Comparison of ENCODE assay signal across 16 cellular contexts in the genomic region with DNA sequence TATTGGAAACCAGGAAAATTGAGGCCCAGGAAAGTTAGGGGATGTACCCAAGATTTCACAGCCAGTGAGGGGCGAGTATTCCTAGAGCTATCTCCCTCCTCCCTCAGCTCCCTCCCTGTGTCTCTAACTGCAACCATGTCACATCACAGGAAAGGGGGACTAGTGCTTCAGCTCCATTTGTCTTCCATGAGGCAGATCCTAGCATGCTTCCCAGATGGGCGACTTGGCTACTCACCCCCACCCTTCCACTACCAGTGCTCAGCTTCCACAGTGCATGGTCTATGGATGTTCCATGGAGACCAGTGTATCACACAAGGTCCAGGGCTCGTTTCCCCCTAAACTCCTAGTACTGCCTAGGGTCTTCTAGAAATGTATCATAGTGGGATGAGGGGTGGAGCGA. TPM values are rescaled to one million over a fixed set of nuclear protein-coding genes. Genes with fewer than 3 reads are reported as not detected.
DNase-seq lines count a peak whose midpoint lies in the region; ATAC-seq and TF ChIP-seq lines count a peak whose summit lies in the region.
"Had no signal": no experiment of that assay in that cellular context is flagged by ENCODE, and none has a peak within 500 bp of the region (broad histone marks: within the 10 kb centered on the region; RNA-seq: fewer than 3 reads in every experiment).

No MANE protein-coding gene starts in this region.

- no peak for ATAC-seq in activated CD8-positive, alpha-beta memory T cell treated with anti-CD3 and anti-CD28 coated beads, Interleukin-2, amount 10 ng/mL, durations not matched to agents 7 days and 5 days
- ATAC-seq in GM21528 (IDR thresholded peaks at IDR 0.05; ENCODE audit: low FRiP score, unreplicated experiment): no peak
- ATAC-seq: A549; CD8-positive, alpha-beta T cell had no signal

- H3K9me3 Mint-ChIP-seq in activated CD8-positive, alpha-beta memory T cell treated with anti-CD3 and anti-CD28 coated beads, Interleukin-2, amount 10 ng/mL, durations not matched to agents 7 days and 5 days (ENCODE audit: low read depth): no peaks in the 10 kb centered on the region
- peaks cover 9% of the 10 kb centered on the region for H3K9me3 Mint-ChIP-seq in type B pancreatic cell
- H3K9me3 Mint-ChIP-seq: CD4-positive, alpha-beta T cell; CD8-positive, alpha-beta T cell had no signal

- peak; percentile 12 for DNase-seq in activated CD8-positive, alpha-beta memory T cell treated with anti-CD3 and anti-CD28 coated beads, Interleukin-2, amount 10 ng/mL, durations not matched to agents 7 days and 5 days
- no peak for DNase-seq in activated CD8-positive, alpha-beta memory T cell treated with anti-CD3 and anti-CD28 coated beads, Interleukin-2, amount 50 U/mL, for 4 hours
- DNase-seq in type B pancreatic cell (ENCODE audit: extremely low spot score, unreplicated experiment) (peak; percentile 25), H7 (no peak)
- DNase-seq: AML-193; Caco-2; Calu3; CD4-positive, alpha-beta T cell; CD8-positive, alpha-beta T cell; DMS79 treated with DMSO at 0.1 percent for 48 hours; GF-D8 had no signal

- TF ChIP-seq CTCF in type B pancreatic cell (conservative IDR thresholded peaks at IDR 0.05): no peak

- H3K4me3 ChIP-seq in H7 (ENCODE audit: insufficient read depth, low read depth, low read length): no peak overlapping the region
- H3K4me3 ChIP-seq: A549; BLaER1 treated with 17β-estradiol and CSF1 and Interleukin-3, amounts not matched to agents 10 nM and 100 nM had no signal

- no peaks in the 10 kb centered on the region for H3K27me3 ChIP-seq in H7 (ENCODE audit: control insufficient read depth, insufficient read depth, low read length)

- no peak overlapping the region for H3K4me3 Mint-ChIP-seq in activated CD8-positive, alpha-beta memory T cell treated with anti-CD3 and anti-CD28 coated beads, Interleukin-2, amount 10 ng/mL, durations not matched to agents 7 days and 5 days
- H3K4me3 Mint-ChIP-seq in type B pancreatic cell: no peak overlapping the region
- H3K4me3 Mint-ChIP-seq: B cell; CD4-positive, alpha-beta T cell; CD8-positive, alpha-beta T cell had no signal

- peaks cover 7% of the 10 kb centered on the region for H3K4me1 Mint-ChIP-seq in activated CD8-positive, alpha-beta memory T cell treated with anti-CD3 and anti-CD28 coated beads, Interleukin-2, amount 10 ng/mL, durations not matched to agents 7 days and 5 days
- no peaks in the 10 kb centered on the region for H3K4me1 Mint-ChIP-seq in type B pancreatic cell (ENCODE audit: unreplicated experiment)

- CTCF ChIA-PET in activated CD8-positive, alpha-beta memory T cell treated with anti-CD3 and anti-CD28 coated beads, Interleukin-2, amount 10 ng/mL, durations not matched to agents 7 days and 5 days (lab: Charles Lee): no interaction called here

- H3K27ac Mint-ChIP-seq in activated CD8-positive, alpha-beta memory T cell treated with anti-CD3 and anti-CD28 coated beads, Interleukin-2, amount 10 ng/mL, durations not matched to agents 7 days and 5 days: no peak overlapping the region
- no peak overlapping the region for H3K27ac Mint-ChIP-seq in type B pancreatic cell
- H3K27ac Mint-ChIP-seq: B cell; CD4-positive, alpha-beta T cell; CD8-positive, alpha-beta T cell had no signal

- H3K36me3 Mint-ChIP-seq in activated CD8-positive, alpha-beta memory T cell treated with anti-CD3 and anti-CD28 coated beads, Interleukin-2, amount 10 ng/mL, durations not matched to agents 7 days and 5 days: no peaks in the 10 kb centered on the region
- no peaks in the 10 kb centered on the region for H3K36me3 Mint-ChIP-seq in type B pancreatic cell
- H3K36me3 Mint-ChIP-seq: CD8-positive, alpha-beta T cell had no signal

- no peaks in the 10 kb centered on the region for H3K36me3 ChIP-seq in H7 (replicated peaks; ENCODE audit: control insufficient read depth, insufficient read depth, low read length)
- H3K36me3 ChIP-seq: BLaER1 treated with 17β-estradiol and CSF1 and Interleukin-3, amounts not matched to agents 10 nM and 100 nM had no signal

- H3K27me3 Mint-ChIP-seq in activated CD8-positive, alpha-beta memory T cell treated with anti-CD3 and anti-CD28 coated beads, Interleukin-2, amount 10 ng/mL, durations not matched to agents 7 days and 5 days: peaks cover 13% of the 10 kb centered on the region
- no peaks in the 10 kb centered on the region for H3K27me3 Mint-ChIP-seq in type B pancreatic cell

RNA-seq across cellular contexts. Expression of a gene that starts 4.6 kb away (rescaled TPM):
- not detected for total RNA-seq in activated CD8-positive, alpha-beta memory T cell treated with anti-CD3 and anti-CD28 coated beads, Interleukin-2, amount 10 ng/mL, durations not matched to agents 7 days and 5 days
- not detected in 2 replicates for total RNA-seq in type B pancreatic cell (ENCODE audit: low replicate concordance)
- total RNA-seq in H7 (2014; rRNA removed; shearing (Covaris generic)): not detected in 2 replicates
- total RNA-seq: A172; B cell; Caco-2; Calu3; CD4-positive, alpha-beta T cell; CD8-positive, alpha-beta T cell had no signal

RNA-seq across cellular contexts. Expression of a gene that starts 18.0 kb away (rescaled TPM):
- not detected for total RNA-seq in activated CD8-positive, alpha-beta memory T cell treated with anti-CD3 and anti-CD28 coated beads, Interleukin-2, amount 10 ng/mL, durations not matched to agents 7 days and 5 days
- 22.2 and 36.3 TPM in 2 replicates for total RNA-seq in type B pancreatic cell (ENCODE audit: low replicate concordance)
- not detected in 2 replicates for total RNA-seq in H7 (2014; rRNA removed; shearing (Covaris generic))
- total RNA-seq: A172; B cell; Caco-2; Calu3; CD4-positive, alpha-beta T cell; CD8-positive, alpha-beta T cell had no signal

RNA-seq across cellular contexts. Expression of a gene that starts 18.8 kb away (rescaled TPM):
- total RNA-seq in activated CD8-positive, alpha-beta memory T cell treated with anti-CD3 and anti-CD28 coated beads, Interleukin-2, amount 10 ng/mL, durations not matched to agents 7 days and 5 days: not detected
- total RNA-seq in type B pancreatic cell (ENCODE audit: low replicate concordance): not detected in 2 replicates
- total RNA-seq in H7 (2014; rRNA removed; shearing (Covaris generic)): not detected in 2 replicates
- total RNA-seq: A172; B cell; Caco-2; Calu3; CD4-positive, alpha-beta T cell; CD8-positive, alpha-beta T cell had no signal

RNA-seq across cellular contexts. Expression of a gene that starts 35.7 kb away (rescaled TPM):
- not detected for total RNA-seq in activated CD8-positive, alpha-beta memory T cell treated with anti-CD3 and anti-CD28 coated beads, Interleukin-2, amount 10 ng/mL, durations not matched to agents 7 days and 5 days
- total RNA-seq in type B pancreatic cell (ENCODE audit: low replicate concordance): 155 and 164 TPM in 2 replicates
- not detected in 2 replicates for total RNA-seq in H7 (2014; rRNA removed; shearing (Covaris generic))
- total RNA-seq: A172; B cell; CD4-positive, alpha-beta T cell; CD8-positive, alpha-beta T cell had no signal

RNA-seq across cellular contexts. Expression of a gene that starts 57.5 kb away (rescaled TPM):
- total RNA-seq in activated CD8-positive, alpha-beta memory T cell treated with anti-CD3 and anti-CD28 coated beads, Interleukin-2, amount 10 ng/mL, durations not matched to agents 7 days and 5 days: not detected
- 10.9 and 19.3 TPM in 2 replicates for total RNA-seq in type B pancreatic cell (ENCODE audit: low replicate concordance)
- total RNA-seq in H7 (2014; rRNA removed; shearing (Covaris generic)): not detected in 2 replicates
- total RNA-seq: A172; B cell; Caco-2; CD4-positive, alpha-beta T cell; CD8-positive, alpha-beta T cell had no signal

Comparison
In these comparisons a context has a peak if more than half of its experiments do, and no peak if none do; other contexts are left out.
1. DNase-seq: peak in activated CD8-positive, alpha-beta memory T cell treated with anti-CD3 and anti-CD28 coated beads, Interleukin-2, amount 10 ng/mL, durations not matched to agents 7 days and 5 days (single experiment) and type B pancreatic cell (single experiment); none in activated CD8-positive, alpha-beta memory T cell treated with anti-CD3 and anti-CD28 coated beads, Interleukin-2, amount 50 U/mL, for 4 hours (single experiment) and H7 (single experiment).
2. RNA of a gene that starts 18.0 kb away (total RNA-seq): 22.2 to 36.3 TPM in type B pancreatic cell; not detected in activated CD8-positive, alpha-beta memory T cell treated with anti-CD3 and anti-CD28 coated beads, Interleukin-2, amount 10 ng/mL, durations not matched to agents 7 days and 5 days and not detected in H7; every median in the first group is over 10 times any median in the second.